In genomic region chr20:53578492-53579222, GRCh38 we compare ENCODE assay signal across 8 cellular contexts.
A peak's percentile ranks its signal among the peaks of the same experiment; 100 is the strongest.
DNase-seq lines count a peak whose midpoint lies in the region; ATAC-seq and TF ChIP-seq lines count a peak whose summit lies in the region.

No MANE protein-coding gene starts in this region.

- ATAC-seq in HG02981 (IDR thresholded peaks at IDR 0.05; ENCODE audit: unreplicated experiment), result no peak

- DNase-seq in DMS 273 (lab: John Stamatoyannopoulos, UW; ENCODE audit: unreplicated experiment) (peak; percentile 95), GOT3 (lab: John Stamatoyannopoulos, UW) (peak; percentile 44), NCI-H1417 (lab: John Stamatoyannopoulos, UW) (peak; percentile 53 to 88 (median 84)), SK-N-MC (ENCODE audit: low read depth, low spot score) (peak; percentile 91), astrocyte of the spinal cord (ENCODE audit: low read depth, low spot score) (peak; percentile 88), hepatic stellate cell (ENCODE audit: low spot score) (peak; percentile 78), retinal pigment epithelial cell (ENCODE audit: low read depth) (peak; percentile 48)

- in situ Hi-C loops in astrocyte of the spinal cord (cut with HindIII; ENCODE audit: low sequenced_read_pairs), result no loop called here

- peak overlapping the region; percentile 63 for H3K9ac ChIP-seq in SK-N-MC (ENCODE audit: insufficient read length)

- H3K36me3 ChIP-seq in SK-N-MC (ENCODE audit: insufficient read depth, low read length), result peaks cover 58% of the 10 kb centered on the region

- no peak overlapping the region; the same call in 1 of the 2 replicates for H3K27ac ChIP-seq in SK-N-MC

- H3K4me3 ChIP-seq in SK-N-MC (peak overlapping the region; percentile 51), astrocyte of the spinal cord (ENCODE audit: low read depth, low read length) (no peak overlapping the region), retinal pigment epithelial cell (ENCODE audit: low read length) (no peak overlapping the region)

- TF ChIP-seq CTCF in astrocyte of the spinal cord (IDR thresholded peaks at IDR 0.05; ENCODE audit: low read depth, low read length) (peak; percentile 65), retinal pigment epithelial cell (conservative IDR thresholded peaks at IDR 0.05; ENCODE audit: low read depth, low read length) (peak; percentile 63)

- no peaks in the 10 kb centered on the region for H3K9me3 ChIP-seq in SK-N-MC (ENCODE audit: low read depth, low read length)

Comparison
In these comparisons a context has a peak if more than half of its experiments do, and no peak if none do; other contexts are left out.
1. DNase-seq: peak in every context shown above with its lines; median percentile 95 in DMS 273; 91 in SK-N-MC; 88 in astrocyte of the spinal cord; 84 in NCI-H1417; 78 in hepatic stellate cell; 48 in retinal pigment epithelial cell; 44 in GOT3.